Comparison of ENCODE assay signal across 15 cellular contexts in genomic region chr12:116490481-116490880, GRCh38.
"Had no signal": no experiment of that assay in that cellular context is flagged by ENCODE, and none has a peak within 500 bp of the region (broad histone marks: within the 10 kb centered on the region; RNA-seq: fewer than 3 reads in every experiment).

No MANE protein-coding gene starts in this region.

- H3K4me1 Mint-ChIP-seq: activated naive CD8-positive, alpha-beta T cell treated with anti-CD3 and anti-CD28 coated beads, Interleukin-2, amount 50 U/mL, for 24 hours; central memory CD8-positive, alpha-beta T cell had no signal

- H3K4me1 ChIP-seq: gastroesophageal sphincter, left ventricle myocardium inferior, stomach had no signal

- H3K27ac Mint-ChIP-seq: activated CD8-positive, alpha-beta T cell treated with anti-CD3 and anti-CD28 coated beads, Interleukin-2, amount 10 ng/mL, durations not matched to agents 7 days and 5 days; activated naive CD8-positive, alpha-beta T cell treated with anti-CD3 and anti-CD28 coated beads, Interleukin-2, amount 50 U/mL, for 24 hours; activated T-helper 1 cell treated with anti-CD3 and anti-CD28 coated beads, Interleukin-12 subunit alpha, Interleukin-12 subunit beta, Interleukin-2, Interleukin-4 antibody, amounts not matched to agents 30 ng/mL and 10 ng/mL and 1 ng/mL, durations not matched to agents 14 hours and 24 hours and 36 hours had no signal

- H3K27me3 ChIP-seq: gastroesophageal sphincter, stomach had no signal

- DNase-seq: activated CD4-positive, alpha-beta T cell treated with anti-CD3 and anti-CD28 coated beads for 48 hours; activated CD8-positive, alpha-beta T cell treated with anti-CD3 and anti-CD28 coated beads, Interleukin-2, amount 10 ng/mL, durations not matched to agents 7 days and 5 days; activated naive CD4-positive, alpha-beta T cell; activated naive CD8-positive, alpha-beta T cell treated with anti-CD3 and anti-CD28 coated beads, Interleukin-2, amount 50 U/mL, for 24 hours; left ventricle myocardium inferior; stimulated activated CD4-positive, alpha-beta T cell treated with anti-CD3 and anti-CD28 coated beads, Interleukin-4, amount 100 ng/mL, for 4 hours; stomach; T1000; WERI-Rb-1 had no signal

- H3K9me3 ChIP-seq: thoracic aorta had no signal

- H3K4me3 Mint-ChIP-seq: activated CD8-positive, alpha-beta T cell treated with anti-CD3 and anti-CD28 coated beads, Interleukin-2, amount 10 ng/mL, durations not matched to agents 7 days and 5 days; activated naive CD8-positive, alpha-beta T cell treated with anti-CD3 and anti-CD28 coated beads, Interleukin-2, amount 50 U/mL, for 24 hours; activated T-helper 1 cell treated with anti-CD3 and anti-CD28 coated beads, Interleukin-12 subunit alpha, Interleukin-12 subunit beta, Interleukin-2, Interleukin-4 antibody, amounts not matched to agents 30 ng/mL and 10 ng/mL and 1 ng/mL, durations not matched to agents 14 hours and 24 hours and 36 hours; central memory CD8-positive, alpha-beta T cell; dendritic cell treated with granulocyte-macrophage colony-stimulating factor and Interleukin-4, amounts not matched to agents 40 ng/mL and 50 ng/mL, for 4 days had no signal

- H3K27ac ChIP-seq: gastroesophageal sphincter, left ventricle myocardium inferior, skin epidermis, stomach, thoracic aorta, WERI-Rb-1 had no signal

- H3K36me3 ChIP-seq: gastroesophageal sphincter, left ventricle myocardium inferior, stomach, thoracic aorta, WERI-Rb-1 had no signal

- ATAC-seq: activated CD8-positive, alpha-beta T cell treated with anti-CD3 and anti-CD28 coated beads, Interleukin-2, amount 10 ng/mL, durations not matched to agents 7 days and 5 days; activated naive CD8-positive, alpha-beta T cell treated with anti-CD3 and anti-CD28 coated beads, Interleukin-2, amount 50 U/mL, for 24 hours; gastroesophageal sphincter had no signal

- H3K4me3 ChIP-seq: gastroesophageal sphincter, left ventricle myocardium inferior, skin epidermis, stomach, thoracic aorta had no signal
